ENCODE assay signal across 8 cellular contexts in the genomic region with DNA sequence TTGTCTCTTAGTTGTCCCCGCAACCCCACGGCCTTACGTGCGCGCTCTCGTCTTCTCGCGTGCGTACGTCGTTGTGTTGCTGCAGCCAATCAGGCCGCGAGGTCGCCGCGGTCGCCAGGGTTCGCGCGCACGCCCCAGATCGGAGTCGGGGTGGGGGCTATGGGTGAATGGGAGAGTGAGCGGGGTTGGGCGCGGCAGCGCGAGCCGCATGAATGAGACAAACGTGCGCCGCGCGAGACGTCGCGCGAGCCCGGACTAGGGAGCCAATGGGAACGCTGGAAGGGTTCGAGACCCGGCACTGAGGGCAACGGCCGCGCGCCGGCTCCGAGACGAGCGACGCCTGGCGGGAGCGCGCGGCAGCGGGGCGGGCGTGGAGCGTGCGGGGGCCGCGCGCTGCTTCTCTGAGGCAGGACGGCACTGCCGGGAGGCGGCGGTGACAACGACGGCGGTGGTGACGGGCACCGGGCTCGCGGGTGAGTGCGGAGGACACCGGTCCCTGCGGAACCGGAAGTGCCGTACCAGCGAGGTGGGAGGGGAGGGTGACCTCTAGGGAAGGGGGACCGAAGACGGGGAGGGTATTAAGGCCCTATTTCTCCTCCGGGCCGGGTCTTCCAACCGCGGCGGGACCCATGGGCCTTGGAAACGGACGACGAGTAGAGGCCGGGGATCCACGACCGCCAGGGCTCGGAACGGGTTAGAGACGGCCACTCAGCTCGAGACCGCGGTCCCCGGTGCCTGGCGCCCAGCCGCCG. TPM values are rescaled to one million over a fixed set of nuclear protein-coding genes. Genes with fewer than 3 reads are reported as not detected.
DNase-seq lines count a peak whose midpoint lies in the region; ATAC-seq and TF ChIP-seq lines count a peak whose summit lies in the region.

Gene ZDHHC5, plus strand, starts transcription at position 400 of the 752 bp plus-strand sequence. CDS start 4,977 bp downstream, outside the sequence.

- peak; percentile 83 for ATAC-seq in GM21423 (IDR thresholded peaks at IDR 0.05; ENCODE audit: unreplicated experiment)

- no peaks in the 10 kb centered on the region for H3F3A ChIP-seq in OCI-LY1 (ENCODE audit: insufficient read depth, low read length)

- H3K36me3 ChIP-seq in OCI-LY1 (ENCODE audit: insufficient read depth, low read length), result peaks cover 28% of the 10 kb centered on the region

- peak within 1 kb of the TSS; percentile 83 for H3K27ac ChIP-seq in OCI-LY1 (ENCODE audit: low read depth, low read length, poor library complexity, severe bottlenecking)

- peak within 1 kb of the TSS; percentile 100 for H3K9ac ChIP-seq in OCI-LY1 (ENCODE audit: low read length)

- TF ChIP-seq CTCF in OCI-LY1 (IDR thresholded peaks at IDR 0.05; ENCODE audit: low read length) (peak; percentile 16; the same call in 1 of the 2 replicates), endothelial cell (IDR thresholded peaks at IDR 0.05; ENCODE audit: unreplicated experiment) (peak; percentile 80)

- H3K9me2 ChIP-seq in OCI-LY1 (ENCODE audit: low read depth, low read length), result no peaks in the 10 kb centered on the region

- no peak within 1 kb of the TSS for H2AFZ ChIP-seq in OCI-LY1 (ENCODE audit: low read length)

- H3K36me3 Mint-ChIP-seq in endothelial cell (ENCODE audit: low read depth, unreplicated experiment), result peaks cover 27% of the 10 kb centered on the region

- peaks cover 21% of the 10 kb centered on the region for H3K27me3 Mint-ChIP-seq in endothelial cell (ENCODE audit: unreplicated experiment)

- H4K20me1 ChIP-seq in OCI-LY1 (ENCODE audit: insufficient read depth, low read length), result no peaks in the 10 kb centered on the region

- peaks cover 21% of the 10 kb centered on the region for H3K4me1 ChIP-seq in OCI-LY1 (ENCODE audit: insufficient read depth, low read length, severe bottlenecking)

- H3K4me3 ChIP-seq in OCI-LY1 (ENCODE audit: low read depth, low read length, poor library complexity, severe bottlenecking), result peak within 1 kb of the TSS; percentile 100

- peak within 1 kb of the TSS; percentile 100 for H3K4me3 Mint-ChIP-seq in endothelial cell (ENCODE audit: unreplicated experiment)

- no peaks in the 10 kb centered on the region for H3K9me3 ChIP-seq in OCI-LY1 (ENCODE audit: low read length)

- no peaks in the 10 kb centered on the region for H3K9me3 Mint-ChIP-seq in endothelial cell (ENCODE audit: unreplicated experiment)

- H3K27ac Mint-ChIP-seq in endothelial cell (ENCODE audit: unreplicated experiment), result peak within 1 kb of the TSS; percentile 100

- peak within 1 kb of the TSS; percentile 89 for H3K4me2 ChIP-seq in OCI-LY1 (ENCODE audit: low read length)

- peaks cover 29% of the 10 kb centered on the region for H3K4me1 Mint-ChIP-seq in endothelial cell (ENCODE audit: unreplicated experiment)

- H3K79me2 ChIP-seq in OCI-LY1 (ENCODE audit: insufficient read depth, low read length), result peaks cover 42% of the 10 kb centered on the region

- no peaks in the 10 kb centered on the region for H3K27me3 ChIP-seq in OCI-LY1 (ENCODE audit: insufficient read depth, low read length)

- DNase-seq in D341Med (ENCODE audit: low spot score) (peak; percentile 97), HuH-7 (ENCODE audit: low spot score) (peak; percentile 100), endothelial cell (ENCODE audit: low spot score) (peak; percentile 97), midbrain (lab: John Stamatoyannopoulos, UW) (peak; percentile 99)
- DNase-seq in activated CD8-positive, alpha-beta memory T cell treated with anti-CD3 and anti-CD28 coated beads, Interleukin-2, amount 50 U/mL, for 4 hours, result peak; percentile 100
- DNase-seq in stimulated activated CD8-positive, alpha-beta memory T cell treated with anti-CD3 and anti-CD28 coated beads, Interleukin-2, amount 100 ng/mL, for 1 hour (ENCODE audit: low read depth in 2 of 2), result peak; percentile 99

RNA-seq across cellular contexts. Expression of gene ZDHHC5, which starts in this region (rescaled TPM):
- total RNA-seq in endothelial cell (ENCODE audit: unreplicated experiment), result 78.3 TPM

Comparison
In these comparisons a context has a peak if more than half of its experiments do, and no peak if none do; other contexts are left out.
1. Peak in every context shown above with its lines: DNase-seq, ATAC-seq, H3K4me3 ChIP-seq and H3K27ac ChIP-seq.